ENCODE assay signal across 20 cellular contexts in genomic region chr7:4434306-4434705, GRCh38.
DNase-seq lines count a peak whose midpoint lies in the region; ATAC-seq, FAIRE-seq and TF ChIP-seq lines count a peak whose summit lies in the region.
"Had no signal": no experiment of that assay in that cellular context is flagged by ENCODE, and none has a peak within 500 bp of the region (broad histone marks: within the 10 kb centered on the region; RNA-seq: fewer than 3 reads in every experiment).

No MANE protein-coding gene starts in this region.

- WGBS in esophagus muscularis mucosa = 55% methylated on average over 13 of the region's 13 CpGs

- intact Hi-C loops in esophagus muscularis mucosa (cut with DNase I) = no loop called here
- intact Hi-C loops in gastrocnemius medialis (cut with DNase I; ENCODE audit: low total_unique reads) = no loop called here
- intact Hi-C loops in activated T-helper 1 cell treated with anti-CD3 and anti-CD28 coated beads, Interleukin-12 subunit alpha, Interleukin-12 subunit beta, Interleukin-2, Interleukin-4 antibody, amounts not matched to agents 30 ng/mL and 10 ng/mL and 1 ng/mL, durations not matched to agents 14 hours and 24 hours and 36 hours (cut with micrococcal nuclease) = no loop called here
- intact Hi-C loops in activated T-helper 2 cell treated with anti-CD3 and anti-CD28 coated beads, Interferon-gamma antibody, Interleukin-2, Interleukin-4, amounts not matched to agents 10 μg/mL and 5 μg/mL and 100 μg/mL, durations not matched to agents 14 hours and 24 hours and 36 hours (cut with micrococcal nuclease) = no loop called here

- no peaks in the 10 kb centered on the region for H3K27me3 Mint-ChIP-seq in progenitor cell of endocrine pancreas
- no peaks in the 10 kb centered on the region for H3K27me3 Mint-ChIP-seq in activated T-helper 1 cell treated with anti-CD3 and anti-CD28 coated beads, Interleukin-12 subunit alpha, Interleukin-12 subunit beta, Interleukin-2, Interleukin-4 antibody, amounts not matched to agents 30 ng/mL and 10 ng/mL and 1 ng/mL, durations not matched to agents 14 hours and 24 hours and 36 hours (ENCODE audit: insufficient read depth)
- H3K27me3 Mint-ChIP-seq in activated CD8-positive, alpha-beta memory T cell treated with anti-CD3 and anti-CD28 coated beads, Interleukin-2, amount 10 ng/mL, durations not matched to agents 7 days and 5 days = no peaks in the 10 kb centered on the region
- H3K27me3 Mint-ChIP-seq in activated T-helper 2 cell treated with anti-CD3 and anti-CD28 coated beads, Interferon-gamma antibody, Interleukin-2, Interleukin-4, amounts not matched to agents 10 μg/mL and 5 μg/mL and 100 μg/mL, durations not matched to agents 14 hours and 24 hours and 36 hours (ENCODE audit: low read depth) = no peaks in the 10 kb centered on the region

- peak overlapping the region; percentile 39 for H3K27ac Mint-ChIP-seq in progenitor cell of endocrine pancreas
- no peak overlapping the region for H3K27ac Mint-ChIP-seq in activated T-helper 1 cell treated with anti-CD3 and anti-CD28 coated beads, Interleukin-12 subunit alpha, Interleukin-12 subunit beta, Interleukin-2, Interleukin-4 antibody, amounts not matched to agents 30 ng/mL and 10 ng/mL and 1 ng/mL, durations not matched to agents 14 hours and 24 hours and 36 hours
- H3K27ac Mint-ChIP-seq in activated CD8-positive, alpha-beta memory T cell treated with anti-CD3 and anti-CD28 coated beads, Interleukin-2, amount 10 ng/mL, durations not matched to agents 7 days and 5 days = no peak overlapping the region
- H3K27ac Mint-ChIP-seq in activated T-helper 2 cell treated with anti-CD3 and anti-CD28 coated beads, Interferon-gamma antibody, Interleukin-2, Interleukin-4, amounts not matched to agents 10 μg/mL and 5 μg/mL and 100 μg/mL, durations not matched to agents 14 hours and 24 hours and 36 hours = no peak overlapping the region
- H3K27ac Mint-ChIP-seq: CD4-positive, alpha-beta memory T cell; GM23338; H9; HFFc6 had no signal

- H3K36me3 Mint-ChIP-seq in progenitor cell of endocrine pancreas (ENCODE audit: insufficient read depth) = no peaks in the 10 kb centered on the region
- H3K36me3 Mint-ChIP-seq in activated T-helper 1 cell treated with anti-CD3 and anti-CD28 coated beads, Interleukin-12 subunit alpha, Interleukin-12 subunit beta, Interleukin-2, Interleukin-4 antibody, amounts not matched to agents 30 ng/mL and 10 ng/mL and 1 ng/mL, durations not matched to agents 14 hours and 24 hours and 36 hours (ENCODE audit: low read depth) = no peaks in the 10 kb centered on the region
- H3K36me3 Mint-ChIP-seq in activated CD8-positive, alpha-beta memory T cell treated with anti-CD3 and anti-CD28 coated beads, Interleukin-2, amount 10 ng/mL, durations not matched to agents 7 days and 5 days = no peaks in the 10 kb centered on the region
- no peaks in the 10 kb centered on the region for H3K36me3 Mint-ChIP-seq in activated T-helper 2 cell treated with anti-CD3 and anti-CD28 coated beads, Interferon-gamma antibody, Interleukin-2, Interleukin-4, amounts not matched to agents 10 μg/mL and 5 μg/mL and 100 μg/mL, durations not matched to agents 14 hours and 24 hours and 36 hours (ENCODE audit: low read depth)

- TF ChIP-seq POLR2A in esophagus muscularis mucosa (IDR thresholded peaks at IDR 0.05; ENCODE audit: low read depth) (no peak), gastrocnemius medialis (IDR thresholded peaks at IDR 0.05) (no peak)

- H3K4me3 ChIP-seq in esophagus muscularis mucosa = peak overlapping the region in 1 of 4 donors; percentile 14
- peak overlapping the region; percentile 9 to 26 (median 17) for H3K4me3 ChIP-seq in gastrocnemius medialis
- H3K4me3 ChIP-seq: GM23338 had no signal

- DNase-seq in esophagus muscularis mucosa (ENCODE audit: extremely low spot score) = peak; percentile 57
- DNase-seq in progenitor cell of endocrine pancreas (ENCODE audit: low spot score, unreplicated experiment) = no peak
- no peak for DNase-seq in gastrocnemius medialis
- no peak for DNase-seq in urothelium cell line (ENCODE audit: low spot score)
- no peak for DNase-seq in amniotic stem cell (lab: John Stamatoyannopoulos, UW)
- DNase-seq in activated T-helper 1 cell treated with anti-CD3 and anti-CD28 coated beads, Interleukin-12 subunit alpha, Interleukin-12 subunit beta, Interleukin-2, Interleukin-4 antibody, amounts not matched to agents 30 ng/mL and 10 ng/mL and 1 ng/mL, durations not matched to agents 14 hours and 24 hours and 36 hours (ENCODE audit: low spot score) = no peak
- no peak for DNase-seq in activated CD8-positive, alpha-beta memory T cell treated with anti-CD3 and anti-CD28 coated beads, Interleukin-2, amount 10 ng/mL, durations not matched to agents 7 days and 5 days
- DNase-seq in activated T-helper 2 cell treated with anti-CD3 and anti-CD28 coated beads, Interferon-gamma antibody, Interleukin-2, Interleukin-4, amounts not matched to agents 10 μg/mL and 5 μg/mL and 100 μg/mL, durations not matched to agents 14 hours and 24 hours and 36 hours (ENCODE audit: low spot score) = no peak
- DNase-seq: C1 segment of cervical spinal cord; CD4-positive, alpha-beta memory T cell; COR-L47; DMS153; DND-41; H9; HFFc6 had no signal

- H3K36me3 ChIP-seq in esophagus muscularis mucosa (no peaks in the 10 kb centered on the region), gastrocnemius medialis (no peaks in the 10 kb centered on the region)

- H3K9me3 Mint-ChIP-seq in progenitor cell of endocrine pancreas (ENCODE audit: low read depth) = peaks cover 19% of the 10 kb centered on the region
- H3K9me3 Mint-ChIP-seq in activated T-helper 1 cell treated with anti-CD3 and anti-CD28 coated beads, Interleukin-12 subunit alpha, Interleukin-12 subunit beta, Interleukin-2, Interleukin-4 antibody, amounts not matched to agents 30 ng/mL and 10 ng/mL and 1 ng/mL, durations not matched to agents 14 hours and 24 hours and 36 hours = peaks cover 8% of the 10 kb centered on the region
- H3K9me3 Mint-ChIP-seq in activated CD8-positive, alpha-beta memory T cell treated with anti-CD3 and anti-CD28 coated beads, Interleukin-2, amount 10 ng/mL, durations not matched to agents 7 days and 5 days (ENCODE audit: low read depth) = peaks cover 4% of the 10 kb centered on the region
- peaks cover 14% of the 10 kb centered on the region for H3K9me3 Mint-ChIP-seq in activated T-helper 2 cell treated with anti-CD3 and anti-CD28 coated beads, Interferon-gamma antibody, Interleukin-2, Interleukin-4, amounts not matched to agents 10 μg/mL and 5 μg/mL and 100 μg/mL, durations not matched to agents 14 hours and 24 hours and 36 hours

- H3K4me3 Mint-ChIP-seq in progenitor cell of endocrine pancreas (ENCODE audit: low read depth) = no peak overlapping the region
- no peak overlapping the region for H3K4me3 Mint-ChIP-seq in activated T-helper 1 cell treated with anti-CD3 and anti-CD28 coated beads, Interleukin-12 subunit alpha, Interleukin-12 subunit beta, Interleukin-2, Interleukin-4 antibody, amounts not matched to agents 30 ng/mL and 10 ng/mL and 1 ng/mL, durations not matched to agents 14 hours and 24 hours and 36 hours
- H3K4me3 Mint-ChIP-seq in activated CD8-positive, alpha-beta memory T cell treated with anti-CD3 and anti-CD28 coated beads, Interleukin-2, amount 10 ng/mL, durations not matched to agents 7 days and 5 days = no peak overlapping the region
- no peak overlapping the region for H3K4me3 Mint-ChIP-seq in activated T-helper 2 cell treated with anti-CD3 and anti-CD28 coated beads, Interferon-gamma antibody, Interleukin-2, Interleukin-4, amounts not matched to agents 10 μg/mL and 5 μg/mL and 100 μg/mL, durations not matched to agents 14 hours and 24 hours and 36 hours (ENCODE audit: low read depth)
- H3K4me3 Mint-ChIP-seq: CD4-positive, alpha-beta memory T cell; GM23338; H9; HFFc6 had no signal

- ATAC-seq in gastrocnemius medialis = no peak
- no peak for ATAC-seq in activated CD8-positive, alpha-beta memory T cell treated with anti-CD3 and anti-CD28 coated beads, Interleukin-2, amount 10 ng/mL, durations not matched to agents 7 days and 5 days
- ATAC-seq: GM23338, HCT116 had no signal

- no peak for TF ChIP-seq CTCF in esophagus muscularis mucosa (IDR thresholded peaks at IDR 0.05)
- no peak for TF ChIP-seq CTCF in progenitor cell of endocrine pancreas (IDR thresholded peaks at IDR 0.05; ENCODE audit: unreplicated experiment)
- TF ChIP-seq CTCF in gastrocnemius medialis (IDR thresholded peaks at IDR 0.05 in 4 of 5, conservative IDR thresholded peaks at IDR 0.05 in 1 of 5) = no peak

- peaks cover 34% of the 10 kb centered on the region for H3K4me1 Mint-ChIP-seq in progenitor cell of endocrine pancreas (ENCODE audit: low read depth)
- no peaks in the 10 kb centered on the region for H3K4me1 Mint-ChIP-seq in activated T-helper 1 cell treated with anti-CD3 and anti-CD28 coated beads, Interleukin-12 subunit alpha, Interleukin-12 subunit beta, Interleukin-2, Interleukin-4 antibody, amounts not matched to agents 30 ng/mL and 10 ng/mL and 1 ng/mL, durations not matched to agents 14 hours and 24 hours and 36 hours (ENCODE audit: low read depth)
- no peaks in the 10 kb centered on the region for H3K4me1 Mint-ChIP-seq in activated CD8-positive, alpha-beta memory T cell treated with anti-CD3 and anti-CD28 coated beads, Interleukin-2, amount 10 ng/mL, durations not matched to agents 7 days and 5 days
- H3K4me1 Mint-ChIP-seq in activated T-helper 2 cell treated with anti-CD3 and anti-CD28 coated beads, Interferon-gamma antibody, Interleukin-2, Interleukin-4, amounts not matched to agents 10 μg/mL and 5 μg/mL and 100 μg/mL, durations not matched to agents 14 hours and 24 hours and 36 hours (ENCODE audit: low read depth) = no peaks in the 10 kb centered on the region
- H3K4me1 Mint-ChIP-seq: CD4-positive, alpha-beta memory T cell; GM23338; H9 had no signal

- FAIRE-seq in urothelium cell line (lab: Jason Lieb, UNC) = peak; percentile 93
- FAIRE-seq: G401.6, GM12892, GM19239 had no signal

- TF ChIP-seq EP300 in esophagus muscularis mucosa (IDR thresholded peaks at IDR 0.05) = no peak

- H3K27ac ChIP-seq in esophagus muscularis mucosa (replicated peaks in 1 of 4) (no peak overlapping the region), gastrocnemius medialis (peak overlapping the region; percentile 18 to 46 (median 32))

- in situ Hi-C loops in gastrocnemius medialis (cut with MboI; ENCODE audit: low sequenced_read_pairs in 4 of 4) = no loop called here

- H3K4me1 ChIP-seq in esophagus muscularis mucosa (peaks cover 0 to 4% (median 0%) of the 10 kb centered on the region in 4 donors), gastrocnemius medialis (no peaks in the 10 kb centered on the region)

- peaks cover 0 to 16% (median 14%) of the 10 kb centered on the region in 4 donors for H3K9me3 ChIP-seq in esophagus muscularis mucosa
- H3K9me3 ChIP-seq in gastrocnemius medialis = peaks cover 0 to 4% (median 0%) of the 10 kb centered on the region in 3 donors

- CTCF ChIA-PET in activated CD8-positive, alpha-beta memory T cell treated with anti-CD3 and anti-CD28 coated beads, Interleukin-2, amount 10 ng/mL, durations not matched to agents 7 days and 5 days (lab: Charles Lee) = interaction anchor here (0.5 kb wide), 1 partner anchor 14 kb away, joined by 3 read pairs; no protein-coding TSS in a partner anchor

- H3K27me3 ChIP-seq in esophagus muscularis mucosa = peaks cover 0 to 17% (median 0%) of the 10 kb centered on the region in 4 donors
- no peaks in the 10 kb centered on the region for H3K27me3 ChIP-seq in gastrocnemius medialis

Comparison
In these comparisons a context has a peak if more than half of its experiments do, and no peak if none do; other contexts are left out.
1. H3K27ac ChIP-seq: peak in gastrocnemius medialis (4 of 4); none in esophagus muscularis mucosa (0 of 4).